In genomic region chr3:44968447-44968858, GRCh38 we compare ENCODE assay signal across 26 cellular contexts. TPM values are rescaled to one million over a fixed set of nuclear protein-coding genes. Genes with fewer than 3 reads are reported as not detected.
DNase-seq lines count a peak whose midpoint lies in the region; ATAC-seq and TF ChIP-seq lines count a peak whose summit lies in the region.
"Had no signal": no experiment of that assay in that cellular context is flagged by ENCODE, and none has a peak within 500 bp of the region (broad histone marks: within the 10 kb centered on the region; RNA-seq: fewer than 3 reads in every experiment).

No MANE protein-coding gene starts in this region.

- H3K4me1 Mint-ChIP-seq in activated CD4-positive, alpha-beta T cell treated with anti-CD3 and anti-CD28 coated beads, Interleukin-2, amount 10 ng/mL, durations not matched to agents 7 days and 5 days: peaks cover 71% of the 10 kb centered on the region
- H3K4me1 Mint-ChIP-seq in endothelial cell (ENCODE audit: unreplicated experiment): peaks cover 56% of the 10 kb centered on the region
- peaks cover 79% of the 10 kb centered on the region for H3K4me1 Mint-ChIP-seq in CD8-positive, alpha-beta T cell (ENCODE audit: low read depth)

- POLR2A ChIA-PET in activated CD4-positive, alpha-beta T cell treated with anti-CD3 and anti-CD28 coated beads, Interleukin-2, amount 10 ng/mL, durations not matched to agents 7 days and 5 days (lab: Charles Lee): no interaction called here
- POLR2A ChIA-PET in CD8-positive, alpha-beta T cell (lab: Charles Lee): interaction anchor here (1.5 kb wide), 1 partner anchor 8 kb away, joined by 6 read pairs; the partner anchor contains the start of genes EXOSC7 and ZDHHC3

- CTCF ChIA-PET in activated CD4-positive, alpha-beta T cell treated with anti-CD3 and anti-CD28 coated beads, Interleukin-2, amount 10 ng/mL, durations not matched to agents 7 days and 5 days (lab: Charles Lee): no interaction called here
- CTCF ChIA-PET in CD8-positive, alpha-beta T cell (lab: Charles Lee): interaction anchor here (0.9 to 2.6 kb wide), 2 partner anchors 54 to 69 kb away, joined by 3 to 9 read pairs; no protein-coding TSS in a partner anchor

- H3K9me3 Mint-ChIP-seq in activated CD4-positive, alpha-beta T cell treated with anti-CD3 and anti-CD28 coated beads, Interleukin-2, amount 10 ng/mL, durations not matched to agents 7 days and 5 days: no peaks in the 10 kb centered on the region
- H3K9me3 Mint-ChIP-seq in endothelial cell (ENCODE audit: unreplicated experiment): no peaks in the 10 kb centered on the region
- no peaks in the 10 kb centered on the region for H3K9me3 Mint-ChIP-seq in CD8-positive, alpha-beta T cell
- H3K9me3 Mint-ChIP-seq: activated B cell treated with CpG ODN at 0.5 μM for 24 hours; activated CD4-positive, alpha-beta memory T cell treated with anti-CD3 and anti-CD28 coated beads, Interleukin-2, amount 10 ng/mL, durations not matched to agents 7 days and 5 days; activated T-cell treated with anti-CD3 and anti-CD28 coated beads, Interleukin-2, amount 50 U/mL, for 4 hours; stimulated activated naive CD8-positive, alpha-beta T cell treated with anti-CD3 and anti-CD28 coated beads, Interleukin-15, Interleukin-2, amounts not matched to agents 100 ng/mL and 50 ng/mL, for 24 hours had no signal

- H3K36me3 ChIP-seq in stomach: no peaks in the 10 kb centered on the region
- no peaks in the 10 kb centered on the region for H3K36me3 ChIP-seq in CD8-positive, alpha-beta T cell (ENCODE audit: insufficient read depth, low read length)
- H3K36me3 ChIP-seq: BE2C, SJCRH30 had no signal

- peak overlapping the region; percentile 73 for H3K27ac Mint-ChIP-seq in activated CD4-positive, alpha-beta T cell treated with anti-CD3 and anti-CD28 coated beads, Interleukin-2, amount 10 ng/mL, durations not matched to agents 7 days and 5 days
- H3K27ac Mint-ChIP-seq in endothelial cell (ENCODE audit: unreplicated experiment): no peak overlapping the region
- no peak overlapping the region for H3K27ac Mint-ChIP-seq in CD8-positive, alpha-beta T cell

- H3K4me3 Mint-ChIP-seq in activated CD4-positive, alpha-beta T cell treated with anti-CD3 and anti-CD28 coated beads, Interleukin-2, amount 10 ng/mL, durations not matched to agents 7 days and 5 days: no peak overlapping the region
- peak overlapping the region; percentile 24 for H3K4me3 Mint-ChIP-seq in endothelial cell (ENCODE audit: unreplicated experiment)
- H3K4me3 Mint-ChIP-seq in CD8-positive, alpha-beta T cell: no peak overlapping the region
- H3K4me3 Mint-ChIP-seq: activated CD4-positive, alpha-beta memory T cell treated with anti-CD3 and anti-CD28 coated beads, Interleukin-2, amount 10 ng/mL, durations not matched to agents 7 days and 5 days; activated T-cell treated with anti-CD3 and anti-CD28 coated beads, Interleukin-2, amount 50 U/mL, for 4 hours; stimulated activated naive CD8-positive, alpha-beta T cell treated with anti-CD3 and anti-CD28 coated beads, Interleukin-15, Interleukin-2, amounts not matched to agents 100 ng/mL and 50 ng/mL, for 24 hours; T-helper 17 cell had no signal

- intact Hi-C loops in stomach (cut with DNase I; ENCODE audit: low total_unique reads): no loop called here
- intact Hi-C loops in CD8-positive, alpha-beta T cell (cut with DNase I, micrococcal nuclease): no loop called here

- TF ChIP-seq POLR2A in stomach (IDR thresholded peaks at IDR 0.05): no peak

- no peak overlapping the region for H3K4me3 ChIP-seq in stomach
- no peak overlapping the region for H3K4me3 ChIP-seq in CD8-positive, alpha-beta T cell (ENCODE audit: low read depth, low read length)
- H3K4me3 ChIP-seq: SJCRH30, smooth muscle cell had no signal

- no peaks in the 10 kb centered on the region for H3K9me3 ChIP-seq in stomach
- H3K9me3 ChIP-seq in CD8-positive, alpha-beta T cell (ENCODE audit: low read length): no peaks in the 10 kb centered on the region
- H3K9me3 ChIP-seq: BE2C, SJCRH30 had no signal

- H3K4me1 ChIP-seq in stomach: peaks cover 0 to 87% (median 23%) of the 10 kb centered on the region in 4 donors
- H3K4me1 ChIP-seq in CD8-positive, alpha-beta T cell (ENCODE audit: insufficient read depth, low read length): peaks cover 36% of the 10 kb centered on the region
- H3K4me1 ChIP-seq: SJCRH30 had no signal

- 72 to 87% (median 78%) methylated on average over 6 of the region's 6 CpGs for WGBS in stomach, 5 donors

- peak overlapping the region in 3 of 5 donors; percentile 11 to 80 (median 77) for H3K27ac ChIP-seq in stomach
- H3K27ac ChIP-seq in CD8-positive, alpha-beta T cell (ENCODE audit: low read depth, low read length): no peak overlapping the region
- H3K27ac ChIP-seq: SJCRH30 had no signal

- DNase-seq in activated CD4-positive, alpha-beta T cell treated with anti-CD3 and anti-CD28 coated beads, Interleukin-2, amount 10 ng/mL, durations not matched to agents 7 days and 5 days: no peak
- DNase-seq in activated CD4-positive, alpha-beta T cell treated with anti-CD3 and anti-CD28 coated beads for 1 hour: no peak
- peak; percentile 58 for DNase-seq in OCI-M1 (lab: John Stamatoyannopoulos, UW)
- no peak for DNase-seq in endothelial cell (ENCODE audit: low spot score)
- DNase-seq in stomach: peak; percentile 7
- DNase-seq in occipital lobe (lab: John Stamatoyannopoulos, UW): no peak
- DNase-seq in CD8-positive, alpha-beta T cell: no peak
- DNase-seq: activated B cell treated with CpG ODN at 0.5 μM for 24 hours; activated CD4-positive, alpha-beta memory T cell treated with anti-CD3 and anti-CD28 coated beads, Interleukin-2, amount 10 ng/mL, durations not matched to agents 7 days and 5 days; activated naive CD4-positive, alpha-beta T cell treated with anti-CD3 and anti-CD28 coated beads, Interleukin-2, amount 50 U/mL, for 16 hours; activated T-cell treated with anti-CD3 and anti-CD28 coated beads, Interleukin-2, amount 50 U/mL, for 4 hours; BE2C; effector CD8-positive, alpha-beta T cell; glutamatergic neuron; MM.1S; NCI-H2227 treated with DMSO at 0.1 percent for 48 hours; NCI-H82; SJCRH30; stimulated activated CD4-positive, alpha-beta T cell treated with anti-CD3 and anti-CD28 coated beads, Interleukin-4, amount 100 ng/mL, for 1 hour; T-helper 17 cell; trophoblast cell had no signal

- ATAC-seq in GM21390 (IDR thresholded peaks at IDR 0.05; ENCODE audit: unreplicated experiment): no peak
- no peak for ATAC-seq in CD8-positive, alpha-beta T cell
- ATAC-seq: activated T-cell treated with anti-CD3 and anti-CD28 coated beads, Interleukin-2, amount 50 U/mL, for 4 hours; left lobe of liver; T-helper 17 cell had no signal

- TF ChIP-seq EP300 in stomach (IDR thresholded peaks at IDR 0.05): no peak

- no peaks in the 10 kb centered on the region for H3K27me3 Mint-ChIP-seq in activated CD4-positive, alpha-beta T cell treated with anti-CD3 and anti-CD28 coated beads, Interleukin-2, amount 10 ng/mL, durations not matched to agents 7 days and 5 days
- no peaks in the 10 kb centered on the region for H3K27me3 Mint-ChIP-seq in endothelial cell (ENCODE audit: unreplicated experiment)
- no peaks in the 10 kb centered on the region for H3K27me3 Mint-ChIP-seq in CD8-positive, alpha-beta T cell (ENCODE audit: low read depth)
- H3K27me3 Mint-ChIP-seq: activated B cell treated with CpG ODN at 0.5 μM for 24 hours; activated CD4-positive, alpha-beta memory T cell treated with anti-CD3 and anti-CD28 coated beads, Interleukin-2, amount 10 ng/mL, durations not matched to agents 7 days and 5 days; stimulated activated naive CD8-positive, alpha-beta T cell treated with anti-CD3 and anti-CD28 coated beads, Interleukin-15, Interleukin-2, amounts not matched to agents 100 ng/mL and 50 ng/mL, for 24 hours; T-helper 17 cell had no signal

- H3K27me3 ChIP-seq in stomach: no peaks in the 10 kb centered on the region
- no peaks in the 10 kb centered on the region for H3K27me3 ChIP-seq in CD8-positive, alpha-beta T cell (ENCODE audit: insufficient read depth, low read length)
- H3K27me3 ChIP-seq: BE2C, SJCRH30 had no signal

- TF ChIP-seq CTCF in endothelial cell (IDR thresholded peaks at IDR 0.05; ENCODE audit: unreplicated experiment) (no peak), stomach (IDR thresholded peaks at IDR 0.05) (no peak)
- no peak for TF ChIP-seq CTCF in CD8-positive, alpha-beta T cell (IDR thresholded peaks at IDR 0.05)

- peaks cover 15% of the 10 kb centered on the region for H3K36me3 Mint-ChIP-seq in activated CD4-positive, alpha-beta T cell treated with anti-CD3 and anti-CD28 coated beads, Interleukin-2, amount 10 ng/mL, durations not matched to agents 7 days and 5 days (ENCODE audit: low read depth)
- peaks cover 6% of the 10 kb centered on the region for H3K36me3 Mint-ChIP-seq in endothelial cell (ENCODE audit: low read depth, unreplicated experiment)
- H3K36me3 Mint-ChIP-seq in CD8-positive, alpha-beta T cell: peaks cover 10% of the 10 kb centered on the region

RNA-seq across cellular contexts. Expression of gene ZDHHC3, which starts 7.5 kb away (rescaled TPM):
- 10 to 100 TPM; 47.5 to 50.7 TPM for total RNA-seq in activated CD4-positive, alpha-beta T cell treated with anti-CD3 and anti-CD28 coated beads, Interleukin-2, amount 10 ng/mL, durations not matched to agents 7 days and 5 days
- total RNA-seq in endothelial cell (ENCODE audit: unreplicated experiment): 135 TPM
- total RNA-seq in stomach: 100 to 1,000 TPM in 1 of 5 donors, 10 to 100 TPM in 4; 77.2 to 140 (median 78.8) TPM
- 10 to 100 TPM; 29.8 to 60.2 (median 33.7) TPM for polyA plus RNA-seq in stomach
- total RNA-seq in occipital lobe: 41.8 TPM
- total RNA-seq in CD8-positive, alpha-beta T cell: 10 to 100 TPM; 42.2 to 42.4 TPM

RNA-seq across cellular contexts. Expression of gene EXOSC7, which starts 7.6 kb away (rescaled TPM):
- total RNA-seq in activated CD4-positive, alpha-beta T cell treated with anti-CD3 and anti-CD28 coated beads, Interleukin-2, amount 10 ng/mL, durations not matched to agents 7 days and 5 days: 10 to 100 TPM; 35.8 to 40.2 TPM
- total RNA-seq in endothelial cell (ENCODE audit: unreplicated experiment): 33.2 TPM
- total RNA-seq in stomach: 10 to 100 TPM; 29.5 to 57.4 (median 45.5) TPM
- 10 to 100 TPM; 34.9 to 46.2 (median 39.7) TPM for polyA plus RNA-seq in stomach
- total RNA-seq in occipital lobe: 24.2 TPM
- 10 to 100 TPM; 35.2 to 39.3 TPM for total RNA-seq in CD8-positive, alpha-beta T cell

RNA-seq across cellular contexts. Expression of gene CLEC3B, which starts 57.6 kb away (rescaled TPM):
- under 1 TPM; 0.30 to 0.37 TPM for total RNA-seq in activated CD4-positive, alpha-beta T cell treated with anti-CD3 and anti-CD28 coated beads, Interleukin-2, amount 10 ng/mL, durations not matched to agents 7 days and 5 days
- total RNA-seq in endothelial cell (ENCODE audit: unreplicated experiment): 0.41 TPM
- 100 to 1,000 TPM in 1 of 5 donors, 10 to 100 TPM in 2, not detected in 2; 25.4 to 199 (median 73.6) TPM for total RNA-seq in stomach
- 10 to 100 TPM; 16.7 to 29.7 (median 24.0) TPM for polyA plus RNA-seq in stomach
- 26.0 TPM for total RNA-seq in occipital lobe
- under 1 TPM in 1 of 2 experiments, not detected in 1; 0.38 TPM for total RNA-seq in CD8-positive, alpha-beta T cell
- total RNA-seq: A172; activated B cell treated with CpG ODN at 0.5 μM for 24 hours; activated CD4-positive, alpha-beta memory T cell treated with anti-CD3 and anti-CD28 coated beads, Interleukin-2, amount 10 ng/mL, durations not matched to agents 7 days and 5 days; SJCRH30; smooth muscle cell had no signal
- polyA plus RNA-seq: smooth muscle cell had no signal

Comparison
In these comparisons a context has a peak if more than half of its experiments do, and no peak if none do; other contexts are left out.
1. DNase-seq: peak in OCI-M1 (single experiment) and stomach (single experiment); none in activated CD4-positive, alpha-beta T cell treated with anti-CD3 and anti-CD28 coated beads, Interleukin-2, amount 10 ng/mL, durations not matched to agents 7 days and 5 days (single experiment), activated CD4-positive, alpha-beta T cell treated with anti-CD3 and anti-CD28 coated beads for 1 hour (single experiment), endothelial cell (single experiment), occipital lobe (single experiment) and CD8-positive, alpha-beta T cell (0 of 7).